Comparison of ENCODE assay signal across 13 cellular contexts in genomic region chr14:89578048-89578619, GRCh38.
DNase-seq lines count a peak whose midpoint lies in the region; ATAC-seq and TF ChIP-seq lines count a peak whose summit lies in the region.
"Had no signal": no experiment of that assay in that cellular context is flagged by ENCODE, and none has a peak within 500 bp of the region (broad histone marks: within the 10 kb centered on the region; RNA-seq: fewer than 3 reads in every experiment).

No MANE protein-coding gene starts in this region.

- no peak for TF ChIP-seq EP300 in gastroesophageal sphincter (IDR thresholded peaks at IDR 0.05)
- no peak for TF ChIP-seq EP300 in ovary (IDR thresholded peaks at IDR 0.05)

- TF ChIP-seq POLR2A in gastroesophageal sphincter (IDR thresholded peaks at IDR 0.05), result no peak
- TF ChIP-seq POLR2A in ovary (IDR thresholded peaks at IDR 0.05), result no peak

- intact Hi-C loops in CD4-positive, alpha-beta T cell (cut with DNase I, micrococcal nuclease), result loop anchor here in 1 of 2 experiments (10.0 kb wide), 1 partner anchor 47 kb away; no protein-coding TSS in a partner anchor
- intact Hi-C loops in ovary (cut with DNase I), result no loop called here

- H3K36me3 Mint-ChIP-seq in CD4-positive, alpha-beta T cell (ENCODE audit: low read depth), result peaks cover 88% of the 10 kb centered on the region
- H3K36me3 Mint-ChIP-seq in T-helper 17 cell (ENCODE audit: low read depth) (peaks cover 8% of the 10 kb centered on the region), neural crest cell (ENCODE audit: low read depth) (peaks cover 2% of the 10 kb centered on the region)

- WGBS in gastroesophageal sphincter (ENCODE audit: low coverage in 1 of 2), 2 donors, result 74 to 78% methylated on average over 4 of the region's 4 CpGs
- WGBS in ovary, 3 donors, result 50 to 67% (median 60%) methylated on average over 4 of the region's 4 CpGs

- H3K27ac ChIP-seq in CD4-positive, alpha-beta T cell (ENCODE audit: low read depth, low read length), result no peak overlapping the region
- peak overlapping the region in 2 of 4 donors; percentile 24 to 80 for H3K27ac ChIP-seq in gastroesophageal sphincter
- no peak overlapping the region for H3K27ac ChIP-seq in ovary
- no peak overlapping the region for H3K27ac ChIP-seq in caudate nucleus (ENCODE audit: low read depth, low read length)
- H3K27ac ChIP-seq: pancreas had no signal

- H3K27me3 Mint-ChIP-seq in CD4-positive, alpha-beta T cell, result no peaks in the 10 kb centered on the region
- H3K27me3 Mint-ChIP-seq in T-helper 17 cell (no peaks in the 10 kb centered on the region), neural crest cell (ENCODE audit: low read depth) (peaks cover 3% of the 10 kb centered on the region)

- DNase-seq in CD4-positive, alpha-beta T cell, result no peak
- no peak for DNase-seq in T-helper 17 cell
- no peak for DNase-seq in neural crest cell (ENCODE audit: low read depth, low spot score)
- no peak for DNase-seq in COLO668 (lab: John Stamatoyannopoulos, UW; ENCODE audit: unreplicated experiment)
- no peak for DNase-seq in ovary
- DNase-seq in RKO (ENCODE audit: low spot score), result no peak
- DNase-seq in caudate nucleus (lab: John Stamatoyannopoulos, UW), result no peak
- DNase-seq: DMS 273 treated with DMSO at 0.1 percent for 48 hours; NCI-H345; pancreas; RPMI8226; stimulated activated CD4-positive, alpha-beta T cell treated with anti-CD3 and anti-CD28 coated beads, Interleukin-2, amount 100 ng/mL, for 48 hours had no signal

- H3K27me3 ChIP-seq in CD4-positive, alpha-beta T cell (ENCODE audit: control insufficient read depth, insufficient read depth, low read length), result no peaks in the 10 kb centered on the region
- H3K27me3 ChIP-seq in gastroesophageal sphincter (no peaks in the 10 kb centered on the region), ovary (no peaks in the 10 kb centered on the region)
- H3K27me3 ChIP-seq: pancreas had no signal

- H3K4me3 Mint-ChIP-seq in CD4-positive, alpha-beta T cell, result no peak overlapping the region
- H3K4me3 Mint-ChIP-seq in T-helper 17 cell (no peak overlapping the region), neural crest cell (no peak overlapping the region)

- TF ChIP-seq CTCF in CD4-positive, alpha-beta T cell (IDR thresholded peaks at IDR 0.05), result no peak
- TF ChIP-seq CTCF in gastroesophageal sphincter (IDR thresholded peaks at IDR 0.05) (no peak), neural crest cell (conservative IDR thresholded peaks at IDR 0.05) (no peak), ovary (IDR thresholded peaks at IDR 0.05) (no peak)

- no peak for ATAC-seq in CD4-positive, alpha-beta T cell (ENCODE audit: poor library complexity)
- ATAC-seq in T-helper 17 cell (no peak), gastroesophageal sphincter (peak; percentile 62)

- peak overlapping the region; percentile 6 for H3K27ac Mint-ChIP-seq in CD4-positive, alpha-beta T cell
- H3K27ac Mint-ChIP-seq in T-helper 17 cell (peak overlapping the region; percentile 51), neural crest cell (ENCODE audit: unreplicated experiment) (peak overlapping the region; percentile 9)

- CTCF ChIA-PET in CD4-positive, alpha-beta T cell (lab: Charles Lee), result no interaction called here

- POLR2A ChIA-PET in CD4-positive, alpha-beta T cell (lab: Charles Lee), result interaction anchor here (1.3 kb wide), 1 partner anchor 36 kb away, joined by 3 read pairs; no protein-coding TSS in a partner anchor

- H3K4me1 ChIP-seq in gastroesophageal sphincter (peaks cover 0 to 59% (median 0%) of the 10 kb centered on the region in 3 donors), ovary (ENCODE audit: insufficient read depth) (no peaks in the 10 kb centered on the region)

- no peak overlapping the region for H3K4me3 ChIP-seq in gastroesophageal sphincter
- H3K4me3 ChIP-seq in ovary, result no peak overlapping the region
- H3K4me3 ChIP-seq: pancreas had no signal

- H3K4me1 Mint-ChIP-seq in CD4-positive, alpha-beta T cell (ENCODE audit: low read depth), result peaks cover 73% of the 10 kb centered on the region
- H3K4me1 Mint-ChIP-seq in T-helper 17 cell, result peaks cover 29% of the 10 kb centered on the region
- peaks cover 13% of the 10 kb centered on the region for H3K4me1 Mint-ChIP-seq in neural crest cell

- H3K36me3 ChIP-seq in gastroesophageal sphincter, result peaks cover 0 to 4% of the 10 kb centered on the region in 2 donors
- H3K36me3 ChIP-seq in ovary, result no peaks in the 10 kb centered on the region
- H3K36me3 ChIP-seq: pancreas had no signal

- H3K9me3 ChIP-seq in CD4-positive, alpha-beta T cell (ENCODE audit: control insufficient read depth, low read length), result no peaks in the 10 kb centered on the region
- H3K9me3 ChIP-seq in T-helper 17 cell (ENCODE audit: control insufficient read depth, low read length, poor library complexity, severe bottlenecking) (no peaks in the 10 kb centered on the region), gastroesophageal sphincter (no peaks in the 10 kb centered on the region), ovary (no peaks in the 10 kb centered on the region)
- H3K9me3 ChIP-seq: pancreas had no signal

- H3K9me3 Mint-ChIP-seq in CD4-positive, alpha-beta T cell, result no peaks in the 10 kb centered on the region
- H3K9me3 Mint-ChIP-seq in neural crest cell, result no peaks in the 10 kb centered on the region
